Comparison of ENCODE assay signal across 1 cellular context in genomic region chr1:25858906-25859789, GRCh38.
TF ChIP-seq lines count a peak whose summit lies in the region.

Gene AUNIP, minus strand, starts transcription at chr1:25859457. Its CDS starts 100 bp downstream, at chr1:25859357.

TF ChIP-seq in IMR-90, 13 proteins besides CTCF, POLR2A, EP300 and RAD21:
- TF ChIP-seq FOS (IDR thresholded peaks at IDR 0.05; ENCODE audit: low read depth, low read length) (no peak), MAZ (IDR thresholded peaks at IDR 0.05; ENCODE audit: borderline replicate concordance, low read depth, low read length) (peak; percentile 86; the same call in 1 of the 2 replicates), ELK1 (IDR thresholded peaks at IDR 0.05; ENCODE audit: borderline replicate concordance, low read depth, low read length) (no peak), RFX5 (IDR thresholded peaks at IDR 0.05; ENCODE audit: low read depth, low read length) (no peak), MXI1 (IDR thresholded peaks at IDR 0.05; ENCODE audit: borderline replicate concordance, low read depth, low read length) (peak; percentile 98)
TF ChIP-seq in IMR-90: peak in this region for 2.
